Comparison of ENCODE assay signal across 1 cellular context in the genomic region with DNA sequence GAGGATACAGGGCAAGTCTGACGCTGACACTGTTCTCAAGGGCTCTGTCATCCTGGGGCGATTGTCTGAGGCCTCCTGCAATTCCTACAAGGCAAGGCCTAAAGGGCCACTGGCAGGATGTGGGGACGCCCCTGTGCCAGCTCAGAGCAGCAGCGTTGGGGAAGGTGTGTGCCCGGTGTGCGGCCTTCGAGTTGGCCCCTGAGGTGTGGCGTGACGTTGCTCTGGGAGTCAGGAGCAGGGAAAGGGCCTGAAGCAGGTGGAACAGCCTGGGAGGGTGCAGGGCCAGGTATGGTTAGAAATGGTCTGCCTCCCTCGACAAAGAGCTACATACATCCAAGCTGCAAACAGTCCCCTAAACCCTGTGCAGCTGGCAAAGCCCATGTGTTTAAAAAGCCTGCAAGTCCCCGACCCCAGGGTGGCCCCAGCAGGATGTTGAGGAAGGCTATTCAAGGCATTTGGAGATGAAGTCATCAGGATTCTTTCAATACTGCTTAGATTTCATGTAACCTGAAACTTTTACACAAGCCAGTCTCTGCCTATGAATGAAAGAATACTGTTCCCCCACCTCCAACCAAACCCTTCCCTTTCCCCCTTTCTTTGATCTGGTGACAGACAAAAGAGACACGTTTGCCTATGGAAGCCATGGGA.
TF ChIP-seq lines count a peak whose summit lies in the region.

No MANE protein-coding gene starts in this region.

TF ChIP-seq in HepG2, 621 proteins besides CTCF, POLR2A, EP300 and RAD21 (continued from another document and continues in another):
- TF ChIP-seq ARID5B (CRISPR knock-in tag; IDR thresholded peaks at IDR 0.05) (peak; percentile 34; the same call in 1 of the 2 replicates), ZNF292 (CRISPR knock-in tag; IDR thresholded peaks at IDR 0.05; ENCODE audit: borderline replicate concordance, low read depth) (no peak), GATA4 (IDR thresholded peaks at IDR 0.05; ENCODE audit: borderline replicate concordance, low read depth) (no peak), SOX6 (IDR thresholded peaks at IDR 0.05) (no peak), SOX6 (CRISPR knock-in tag; IDR thresholded peaks at IDR 0.05) (0 out of 2 replicates have a peak, but pooled peaks have one; percentile 24), SSRP1 (CRISPR knock-in tag; IDR thresholded peaks at IDR 0.05) (no peak), ELF4 (CRISPR knock-in tag; IDR thresholded peaks at IDR 0.05; ENCODE audit: borderline replicate concordance) (no peak), MED1 (CRISPR knock-in tag; IDR thresholded peaks at IDR 0.05) (peak; percentile 56), ZNF75D (CRISPR knock-in tag; IDR thresholded peaks at IDR 0.05; ENCODE audit: borderline replicate concordance) (no peak), ZNF775 (CRISPR knock-in tag; IDR thresholded peaks at IDR 0.05; ENCODE audit: borderline replicate concordance) (no peak), HHEX (CRISPR knock-in tag; IDR thresholded peaks at IDR 0.05) (no peak), NFKB2 (CRISPR knock-in tag; IDR thresholded peaks at IDR 0.05; ENCODE audit: borderline replicate concordance) (no peak), MBNL3 (CRISPR knock-in tag; conservative IDR thresholded peaks at IDR 0.05) (no peak), TCF7 (IDR thresholded peaks at IDR 0.05; ENCODE audit: low read depth) (no peak), SIX4 (CRISPR knock-in tag; IDR thresholded peaks at IDR 0.05) (peak; percentile 86), NFYC (CRISPR knock-in tag; IDR thresholded peaks at IDR 0.05) (no peak), SP1 (IDR thresholded peaks at IDR 0.05) (no peak), SP1 (CRISPR knock-in tag; IDR thresholded peaks at IDR 0.05) (no peak), ZNF407 (CRISPR knock-in tag; IDR thresholded peaks at IDR 0.05; ENCODE audit: not compliant biosample characterization) (no peak), ISX (CRISPR knock-in tag; conservative IDR thresholded peaks at IDR 0.05) (no peak), SOX5 (CRISPR knock-in tag; IDR thresholded peaks at IDR 0.05; ENCODE audit: borderline replicate concordance) (peak; percentile 31; the same call in 1 of the 2 replicates), ZNF597 (CRISPR knock-in tag; IDR thresholded peaks at IDR 0.05) (no peak), ZNF792 (CRISPR knock-in tag; IDR thresholded peaks at IDR 0.05) (no peak), HDAC2 (CRISPR knock-in tag; IDR thresholded peaks at IDR 0.05) (no peak)
- TF ChIP-seq, protein P1, sequence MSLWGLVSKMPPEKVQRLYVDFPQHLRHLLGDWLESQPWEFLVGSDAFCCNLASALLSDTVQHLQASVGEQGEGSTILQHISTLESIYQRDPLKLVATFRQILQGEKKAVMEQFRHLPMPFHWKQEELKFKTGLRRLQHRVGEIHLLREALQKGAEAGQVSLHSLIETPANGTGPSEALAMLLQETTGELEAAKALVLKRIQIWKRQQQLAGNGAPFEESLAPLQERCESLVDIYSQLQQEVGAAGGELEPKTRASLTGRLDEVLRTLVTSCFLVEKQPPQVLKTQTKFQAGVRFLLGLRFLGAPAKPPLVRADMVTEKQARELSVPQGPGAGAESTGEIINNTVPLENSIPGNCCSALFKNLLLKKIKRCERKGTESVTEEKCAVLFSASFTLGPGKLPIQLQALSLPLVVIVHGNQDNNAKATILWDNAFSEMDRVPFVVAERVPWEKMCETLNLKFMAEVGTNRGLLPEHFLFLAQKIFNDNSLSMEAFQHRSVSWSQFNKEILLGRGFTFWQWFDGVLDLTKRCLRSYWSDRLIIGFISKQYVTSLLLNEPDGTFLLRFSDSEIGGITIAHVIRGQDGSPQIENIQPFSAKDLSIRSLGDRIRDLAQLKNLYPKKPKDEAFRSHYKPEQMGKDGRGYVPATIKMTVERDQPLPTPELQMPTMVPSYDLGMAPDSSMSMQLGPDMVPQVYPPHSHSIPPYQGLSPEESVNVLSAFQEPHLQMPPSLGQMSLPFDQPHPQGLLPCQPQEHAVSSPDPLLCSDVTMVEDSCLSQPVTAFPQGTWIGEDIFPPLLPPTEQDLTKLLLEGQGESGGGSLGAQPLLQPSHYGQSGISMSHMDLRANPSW (CRISPR knock-in tag; IDR thresholded peaks at IDR 0.05; ENCODE audit: borderline replicate concordance) = no peak
- TF ChIP-seq, protein P2, sequence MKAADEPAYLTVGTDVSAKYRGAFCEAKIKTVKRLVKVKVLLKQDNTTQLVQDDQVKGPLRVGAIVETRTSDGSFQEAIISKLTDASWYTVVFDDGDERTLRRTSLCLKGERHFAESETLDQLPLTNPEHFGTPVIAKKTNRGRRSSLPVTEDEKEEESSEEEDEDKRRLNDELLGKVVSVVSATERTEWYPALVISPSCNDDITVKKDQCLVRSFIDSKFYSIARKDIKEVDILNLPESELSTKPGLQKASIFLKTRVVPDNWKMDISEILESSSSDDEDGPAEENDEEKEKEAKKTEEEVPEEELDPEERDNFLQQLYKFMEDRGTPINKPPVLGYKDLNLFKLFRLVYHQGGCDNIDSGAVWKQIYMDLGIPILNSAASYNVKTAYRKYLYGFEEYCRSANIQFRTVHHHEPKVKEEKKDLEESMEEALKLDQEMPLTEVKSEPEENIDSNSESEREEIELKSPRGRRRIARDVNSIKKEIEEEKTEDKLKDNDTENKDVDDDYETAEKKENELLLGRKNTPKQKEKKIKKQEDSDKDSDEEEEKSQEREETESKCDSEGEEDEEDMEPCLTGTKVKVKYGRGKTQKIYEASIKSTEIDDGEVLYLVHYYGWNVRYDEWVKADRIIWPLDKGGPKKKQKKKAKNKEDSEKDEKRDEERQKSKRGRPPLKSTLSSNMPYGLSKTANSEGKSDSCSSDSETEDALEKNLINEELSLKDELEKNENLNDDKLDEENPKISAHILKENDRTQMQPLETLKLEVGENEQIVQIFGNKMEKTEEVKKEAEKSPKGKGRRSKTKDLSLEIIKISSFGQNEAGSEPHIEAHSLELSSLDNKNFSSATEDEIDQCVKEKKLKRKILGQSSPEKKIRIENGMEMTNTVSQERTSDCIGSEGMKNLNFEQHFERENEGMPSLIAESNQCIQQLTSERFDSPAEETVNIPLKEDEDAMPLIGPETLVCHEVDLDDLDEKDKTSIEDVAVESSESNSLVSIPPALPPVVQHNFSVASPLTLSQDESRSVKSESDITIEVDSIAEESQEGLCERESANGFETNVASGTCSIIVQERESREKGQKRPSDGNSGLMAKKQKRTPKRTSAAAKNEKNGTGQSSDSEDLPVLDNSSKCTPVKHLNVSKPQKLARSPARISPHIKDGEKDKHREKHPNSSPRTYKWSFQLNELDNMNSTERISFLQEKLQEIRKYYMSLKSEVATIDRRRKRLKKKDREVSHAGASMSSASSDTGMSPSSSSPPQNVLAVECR (CRISPR knock-in tag; IDR thresholded peaks at IDR 0.05; ENCODE audit: borderline replicate concordance) = no peak
- TF ChIP-seq, protein P3, sequence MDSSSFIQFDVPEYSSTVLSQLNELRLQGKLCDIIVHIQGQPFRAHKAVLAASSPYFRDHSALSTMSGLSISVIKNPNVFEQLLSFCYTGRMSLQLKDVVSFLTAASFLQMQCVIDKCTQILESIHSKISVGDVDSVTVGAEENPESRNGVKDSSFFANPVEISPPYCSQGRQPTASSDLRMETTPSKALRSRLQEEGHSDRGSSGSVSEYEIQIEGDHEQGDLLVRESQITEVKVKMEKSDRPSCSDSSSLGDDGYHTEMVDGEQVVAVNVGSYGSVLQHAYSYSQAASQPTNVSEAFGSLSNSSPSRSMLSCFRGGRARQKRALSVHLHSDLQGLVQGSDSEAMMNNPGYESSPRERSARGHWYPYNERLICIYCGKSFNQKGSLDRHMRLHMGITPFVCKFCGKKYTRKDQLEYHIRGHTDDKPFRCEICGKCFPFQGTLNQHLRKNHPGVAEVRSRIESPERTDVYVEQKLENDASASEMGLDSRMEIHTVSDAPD (CRISPR knock-in tag; IDR thresholded peaks at IDR 0.05) = no peak
- TF ChIP-seq, protein P4, sequence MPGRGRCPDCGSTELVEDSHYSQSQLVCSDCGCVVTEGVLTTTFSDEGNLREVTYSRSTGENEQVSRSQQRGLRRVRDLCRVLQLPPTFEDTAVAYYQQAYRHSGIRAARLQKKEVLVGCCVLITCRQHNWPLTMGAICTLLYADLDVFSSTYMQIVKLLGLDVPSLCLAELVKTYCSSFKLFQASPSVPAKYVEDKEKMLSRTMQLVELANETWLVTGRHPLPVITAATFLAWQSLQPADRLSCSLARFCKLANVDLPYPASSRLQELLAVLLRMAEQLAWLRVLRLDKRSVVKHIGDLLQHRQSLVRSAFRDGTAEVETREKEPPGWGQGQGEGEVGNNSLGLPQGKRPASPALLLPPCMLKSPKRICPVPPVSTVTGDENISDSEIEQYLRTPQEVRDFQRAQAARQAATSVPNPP (CRISPR knock-in tag; IDR thresholded peaks at IDR 0.05) = no peak
- TF ChIP-seq, protein P5, sequence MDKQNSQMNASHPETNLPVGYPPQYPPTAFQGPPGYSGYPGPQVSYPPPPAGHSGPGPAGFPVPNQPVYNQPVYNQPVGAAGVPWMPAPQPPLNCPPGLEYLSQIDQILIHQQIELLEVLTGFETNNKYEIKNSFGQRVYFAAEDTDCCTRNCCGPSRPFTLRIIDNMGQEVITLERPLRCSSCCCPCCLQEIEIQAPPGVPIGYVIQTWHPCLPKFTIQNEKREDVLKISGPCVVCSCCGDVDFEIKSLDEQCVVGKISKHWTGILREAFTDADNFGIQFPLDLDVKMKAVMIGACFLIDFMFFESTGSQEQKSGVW (CRISPR knock-in tag; IDR thresholded peaks at IDR 0.05; ENCODE audit: borderline replicate concordance) = no peak
